Comparison of ENCODE assay signal across 9 cellular contexts in the genomic region with DNA sequence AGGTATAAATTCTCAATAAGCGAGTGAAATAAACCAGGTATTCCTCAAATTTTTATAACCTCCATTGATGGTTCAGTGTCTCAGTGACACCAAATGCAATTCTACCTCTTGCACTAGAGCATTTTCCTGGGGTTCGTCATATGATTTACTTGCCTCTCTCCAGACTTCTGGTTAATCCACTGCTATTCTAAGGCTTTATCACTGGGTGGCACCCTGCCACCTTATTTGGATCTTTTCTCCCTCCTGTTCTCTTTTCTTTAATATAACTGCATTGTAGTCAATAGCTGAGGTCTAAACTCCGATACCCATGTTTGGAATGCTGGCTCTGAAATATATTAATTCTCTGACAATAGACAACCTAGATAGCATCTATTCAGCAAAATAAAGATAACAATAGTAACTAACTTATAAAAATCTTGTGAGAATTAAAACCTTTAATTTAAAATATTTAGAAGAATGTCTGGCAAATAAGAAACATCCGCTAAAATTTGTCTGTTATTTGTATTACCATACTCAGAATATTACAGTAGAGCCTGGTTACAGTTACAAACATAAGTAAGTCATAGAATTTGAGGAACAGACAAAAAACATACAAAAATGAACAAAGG.
DNase-seq lines count a peak whose midpoint lies in the region; ATAC-seq, FAIRE-seq and TF ChIP-seq lines count a peak whose summit lies in the region.
"Had no signal": no experiment of that assay in that cellular context is flagged by ENCODE, and none has a peak within 500 bp of the region (broad histone marks: within the 10 kb centered on the region; RNA-seq: fewer than 3 reads in every experiment).

No MANE protein-coding gene starts in this region.

- no peaks in the 10 kb centered on the region for H3K4me1 ChIP-seq in A549

- peak; percentile 73 to 85 for TF ChIP-seq RAD21 in A549 (conservative IDR thresholded peaks at IDR 0.05 in 1 of 2, IDR thresholded peaks at IDR 0.05 in 1 of 2)

- TF ChIP-seq POLR2A in A549 (IDR thresholded peaks at IDR 0.05; ENCODE audit: low read length): no peak

- CTCF ChIA-PET in A549 (lab: Yijun Ruan, JAX): interaction anchor here (0.7 to 1.8 kb wide), 7 partner anchors 12 to 1890 kb away, joined by 3 to 5 read pairs (median 3); no protein-coding TSS in a partner anchor

- WGBS in A549 (ENCODE audit: missing lambda C conversion rate): 14% methylated on average over 4 of the region's 4 CpGs

- no peak for TF ChIP-seq EP300 in A549 (IDR thresholded peaks at IDR 0.05)

- peak; percentile 86 to 88 for ATAC-seq in A549
- no peak for ATAC-seq in HG02885 (IDR thresholded peaks at IDR 0.05; ENCODE audit: poor library complexity, unreplicated experiment)
- no peak for ATAC-seq in HG02610 (IDR thresholded peaks at IDR 0.05; ENCODE audit: unreplicated experiment)

- no peak overlapping the region for H3K27ac ChIP-seq in A549

- no peaks in the 10 kb centered on the region for H3K9me3 ChIP-seq in A549

- no peak for FAIRE-seq in A549 (lab: Jason Lieb, UNC)
- FAIRE-seq: G401.6 had no signal

- H3K4me2 ChIP-seq in A549: 0 out of 3 replicates have a peak overlapping the region, but pooled peaks have one; percentile 13

- POLR2A ChIA-PET in A549 (lab: Yijun Ruan, JAX): no interaction called here

- TF ChIP-seq CTCF in A549 (IDR thresholded peaks at IDR 0.05): peak; percentile 75

- DNase-seq in A549 (ENCODE audit: low read depth in 1 of 2, low spot score in 1 of 2) (peak; percentile 33 to 61), HCEC 1CT (peak; percentile 86), NCI-H345 (lab: John Stamatoyannopoulos, UW) (peak; percentile 76), anterior cingulate cortex (lab: John Stamatoyannopoulos, UW) (peak in 34 of 58 donors; percentile 2 to 66 (median 20)), lung microvascular endothelial cell (ENCODE audit: low read depth in 2 of 2) (peak; percentile 26 to 50)
- DNase-seq in stimulated activated CD4-positive, alpha-beta T cell treated with anti-CD3 and anti-CD28 coated beads, Interleukin-12 subunit alpha, Interleukin-12 subunit beta, amount 100 ng/mL, for 4 hours: no peak

- H3K4me3 ChIP-seq in A549: no peak overlapping the region

TF ChIP-seq in A549, 52 proteins besides CTCF, POLR2A, EP300 and RAD21:
- TF ChIP-seq CHD2 (IDR thresholded peaks at IDR 0.05; ENCODE audit: low read length, partially characterized antibody) (no peak), SMC3 (IDR thresholded peaks at IDR 0.05) (peak; percentile 70)
TF ChIP-seq in A549: peak in this region for 1.

Comparison
In these comparisons a context has a peak if more than half of its experiments do, and no peak if none do; other contexts are left out.
1. ATAC-seq: peak in A549 (2 of 2); none in HG02885 (single experiment) and HG02610 (single experiment).